In the genomic region with DNA sequence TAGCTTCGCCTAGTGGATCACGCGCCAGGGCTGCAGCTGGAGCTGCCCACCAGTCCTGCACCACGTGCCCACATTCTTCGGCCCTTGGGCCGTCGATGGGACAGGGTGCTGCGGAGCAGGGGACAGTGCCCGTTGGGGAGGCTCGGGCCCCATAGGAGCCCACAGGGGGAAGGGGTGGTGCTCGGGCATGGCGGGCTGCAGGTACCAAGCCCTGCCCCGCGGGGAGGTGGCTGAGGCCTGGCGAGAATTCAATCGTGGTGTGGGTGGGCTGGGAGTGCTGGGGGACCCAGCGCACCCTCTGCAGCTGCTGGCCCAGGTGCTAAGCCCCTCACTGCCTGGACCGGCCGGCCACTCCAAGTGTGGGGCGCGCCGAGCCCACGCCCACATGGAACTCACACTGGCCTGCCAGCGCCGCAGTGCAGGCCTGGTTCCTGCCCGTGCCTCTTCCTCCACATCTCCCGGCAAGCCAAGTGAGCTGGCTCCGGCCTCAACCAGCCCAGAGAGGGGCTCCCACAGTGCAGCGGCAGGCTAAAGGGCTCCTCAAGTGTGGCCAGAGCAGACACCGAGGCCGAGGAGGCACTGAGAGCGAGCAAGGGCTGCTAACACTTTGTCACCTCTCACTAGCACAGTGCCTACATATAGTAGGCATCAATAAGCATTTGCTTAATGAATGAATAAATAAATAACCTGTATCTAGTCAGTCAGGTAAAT, we compare ENCODE assay signal across 21 cellular contexts.
"Had no signal": no experiment of that assay in that cellular context is flagged by ENCODE, and none has a peak within 500 bp of the region (broad histone marks: within the 10 kb centered on the region; RNA-seq: fewer than 3 reads in every experiment).

No MANE protein-coding gene starts in this region.

- H3K27me3 ChIP-seq: SJSA1 had no signal

- H3K4me1 ChIP-seq: SJSA1 had no signal

- DNase-seq: Karpas-422, KG1, MM.1S, NCI-H1092 treated with DMSO at 0.1 percent for 48 hours, NCI-H1436, NCI-H187, NCI-H2029, NCI-H2081 treated with DMSO at 0.1 percent for 48 hours, NCI-H2171, NCI-H226, NCI-H446, NCI-H510A, NCI-H524 treated with DMSO at 0.1 percent for 48 hours, NCI-H69, NCI-H774, Right ventricle myocardium superior, RPMI8226, SIG-M5 had no signal

- H3K27ac ChIP-seq: HL-60, SJSA1, SK-N-MC had no signal

- H3K9me3 ChIP-seq: SJSA1 had no signal

- H3K4me3 ChIP-seq: SJSA1, SK-N-MC had no signal
